19 cellular contexts compared by ENCODE assay signal in the genomic region with DNA sequence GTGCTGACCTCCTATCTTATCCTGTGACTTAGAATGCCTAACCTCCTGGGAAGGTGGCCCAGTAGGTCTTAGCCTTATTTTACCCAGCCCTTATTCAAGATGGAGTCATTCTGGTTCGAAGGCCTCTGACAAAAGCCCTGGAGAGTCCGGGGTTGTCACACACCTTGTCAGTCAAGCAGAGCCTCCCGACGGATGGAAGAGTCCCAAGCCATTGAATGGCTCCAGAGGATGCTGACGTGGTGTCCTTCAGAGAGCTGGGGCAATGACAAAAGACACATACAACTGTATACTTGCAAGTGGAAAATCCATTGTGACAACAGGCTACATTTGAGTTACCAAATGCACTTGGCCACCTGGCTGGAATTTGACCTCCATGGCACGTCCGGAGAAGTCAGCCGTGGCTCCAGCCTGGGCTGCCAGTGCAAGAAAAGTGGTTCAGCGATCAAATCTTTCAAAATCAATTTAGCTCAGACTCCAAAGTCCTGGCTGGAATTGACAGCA.
"Had no signal": no experiment of that assay in that cellular context is flagged by ENCODE, and none has a peak within 500 bp of the region (broad histone marks: within the 10 kb centered on the region; RNA-seq: fewer than 3 reads in every experiment).

No MANE protein-coding gene starts in this region.

- H3K27me3 Mint-ChIP-seq: activated CD8-positive, alpha-beta T cell treated with anti-CD3 and anti-CD28 coated beads for 36 hours; activated naive CD8-positive, alpha-beta T cell treated with anti-CD3 and anti-CD28 coated beads for 36 hours had no signal

- H3K9me3 Mint-ChIP-seq: activated CD8-positive, alpha-beta T cell treated with anti-CD3 and anti-CD28 coated beads for 36 hours; activated naive CD8-positive, alpha-beta T cell treated with anti-CD3 and anti-CD28 coated beads for 36 hours; activated T-cell treated with anti-CD3 and anti-CD28 coated beads, Interleukin-2, amount 50 U/mL, for 72 hours had no signal

- ATAC-seq: activated CD8-positive, alpha-beta T cell treated with anti-CD3 and anti-CD28 coated beads for 36 hours; activated T-cell treated with anti-CD3 and anti-CD28 coated beads, Interleukin-2, amount 50 U/mL, for 72 hours had no signal

- H3K4me3 Mint-ChIP-seq: activated CD8-positive, alpha-beta T cell treated with anti-CD3 and anti-CD28 coated beads for 36 hours; activated naive CD8-positive, alpha-beta T cell treated with anti-CD3 and anti-CD28 coated beads for 36 hours; activated T-cell treated with anti-CD3 and anti-CD28 coated beads, Interleukin-2, amount 50 U/mL, for 72 hours had no signal

- DNase-seq: activated CD4-positive, alpha-beta T cell treated with anti-CD3 and anti-CD28 coated beads for 4 hours; activated CD8-positive, alpha-beta memory T cell treated with anti-CD3 and anti-CD28 coated beads, Interleukin-2, amount 50 U/mL, for 4 hours; activated CD8-positive, alpha-beta T cell treated with anti-CD3 and anti-CD28 coated beads for 36 hours; activated gamma-delta T cell treated with Interleukin-2 at 50 U/mL for 16 hours; activated naive CD8-positive, alpha-beta T cell treated with anti-CD3 and anti-CD28 coated beads for 36 hours; activated T-cell treated with anti-CD3 and anti-CD28 coated beads, Interleukin-2, amount 50 U/mL, for 72 hours; anterior cingulate cortex; dorsolateral prefrontal cortex; left cardiac atrium; mesenchymal stem cell; posterior cingulate gyrus; sigmoid colon; stimulated activated CD4-positive, alpha-beta T cell treated with anti-CD3 and anti-CD28 coated beads, Interleukin-12 subunit alpha, Interleukin-12 subunit beta, amount 100 ng/mL, for 4 hours; stimulated activated naive CD4-positive, alpha-beta T cell; T-helper 1 cell; upper lobe of left lung; WERI-Rb-1 had no signal

- H3K9me3 ChIP-seq: sigmoid colon, suprapubic skin, upper lobe of left lung had no signal

- H3K4me3 ChIP-seq: dorsolateral prefrontal cortex, sigmoid colon, suprapubic skin, upper lobe of left lung had no signal

- H3K27me3 ChIP-seq: sigmoid colon, suprapubic skin, upper lobe of left lung had no signal

- FAIRE-seq: endometrium had no signal

- H3K36me3 Mint-ChIP-seq: activated naive CD8-positive, alpha-beta T cell treated with anti-CD3 and anti-CD28 coated beads for 36 hours had no signal

- H3K27ac Mint-ChIP-seq: activated CD8-positive, alpha-beta T cell treated with anti-CD3 and anti-CD28 coated beads for 36 hours; activated naive CD8-positive, alpha-beta T cell treated with anti-CD3 and anti-CD28 coated beads for 36 hours; activated T-cell treated with anti-CD3 and anti-CD28 coated beads, Interleukin-2, amount 50 U/mL, for 72 hours had no signal

- H3K36me3 ChIP-seq: sigmoid colon, suprapubic skin, upper lobe of left lung, WERI-Rb-1 had no signal

- H3K27ac ChIP-seq: dorsolateral prefrontal cortex, sigmoid colon, suprapubic skin, WERI-Rb-1 had no signal
